Comparison of ENCODE assay signal across 16 cellular contexts in genomic region chrX:144840616-144841015, GRCh38.
DNase-seq lines count a peak whose midpoint lies in the region; ATAC-seq, FAIRE-seq and TF ChIP-seq lines count a peak whose summit lies in the region.
"Had no signal": no experiment of that assay in that cellular context is flagged by ENCODE, and none has a peak within 500 bp of the region (broad histone marks: within the 10 kb centered on the region; RNA-seq: fewer than 3 reads in every experiment).

No MANE protein-coding gene starts in this region.

- H3K9me3 ChIP-seq in mammary epithelial cell (replicated peaks; ENCODE audit: insufficient read depth, low read length) (peaks cover 3% of the 10 kb centered on the region), breast epithelium (no peaks in the 10 kb centered on the region), astrocyte (ENCODE audit: insufficient read depth, low read depth, low read length) (no peaks in the 10 kb centered on the region), mesenchymal stem cell (ENCODE audit: control insufficient read depth, low read length) (no peaks in the 10 kb centered on the region), Karpas-422 (ENCODE audit: low read length) (peaks cover 13% of the 10 kb centered on the region)
- H3K9me3 ChIP-seq: BLaER1 treated with 17β-estradiol and CSF1 and Interleukin-3, amounts not matched to agents 10 nM and 100 nM; HAP-1 had no signal

- no peaks in the 10 kb centered on the region for H3K79me2 ChIP-seq in mammary epithelial cell (ENCODE audit: insufficient read depth, low read length)
- no peaks in the 10 kb centered on the region for H3K79me2 ChIP-seq in astrocyte (ENCODE audit: insufficient read depth, low read length)
- no peaks in the 10 kb centered on the region for H3K79me2 ChIP-seq in Karpas-422 (ENCODE audit: low read length)

- H2BK5ac ChIP-seq in mesenchymal stem cell (ENCODE audit: low read depth, low read length, poor library complexity, severe bottlenecking) = no peak overlapping the region

- intact Hi-C loops in mammary epithelial cell (cut with micrococcal nuclease) = no loop called here
- intact Hi-C loops in breast epithelium (cut with DNase I; ENCODE audit: low total_unique reads) = no loop called here

- H3K4me1 Mint-ChIP-seq in astrocyte (ENCODE audit: low read depth, unreplicated experiment) = no peaks in the 10 kb centered on the region
- H3K4me1 Mint-ChIP-seq: CD4-positive, CD25-positive, alpha-beta regulatory T cell had no signal

- H3K36me3 ChIP-seq in mammary epithelial cell (ENCODE audit: insufficient read depth, low read length) = no peaks in the 10 kb centered on the region
- H3K36me3 ChIP-seq in breast epithelium = no peaks in the 10 kb centered on the region
- H3K36me3 ChIP-seq in astrocyte (ENCODE audit: insufficient read depth, low read length) = no peaks in the 10 kb centered on the region
- no peaks in the 10 kb centered on the region for H3K36me3 ChIP-seq in mesenchymal stem cell (ENCODE audit: control insufficient read depth in 1 of 2, insufficient read depth in 2 of 2, low read depth in 1 of 2, low read length in 2 of 2)
- no peaks in the 10 kb centered on the region for H3K36me3 ChIP-seq in Karpas-422 (ENCODE audit: insufficient read depth, low read length)
- H3K36me3 ChIP-seq: BLaER1 treated with 17β-estradiol and CSF1 and Interleukin-3, amounts not matched to agents 10 nM and 100 nM; HAP-1 had no signal

- DNase-seq in mammary epithelial cell = peak; percentile 15
- DNase-seq in breast epithelium (ENCODE audit: low spot score in 2 of 2) = no peak
- DNase-seq in astrocyte (ENCODE audit: low read depth) = no peak
- DNase-seq in mesenchymal stem cell = peak; percentile 26
- no peak for DNase-seq in Karpas-422
- DNase-seq: CD4-positive, CD25-positive, alpha-beta regulatory T cell had no signal

- H3K9me2 ChIP-seq in Karpas-422 (replicated peaks; ENCODE audit: insufficient read depth, low read length) = no peaks in the 10 kb centered on the region; the same call in 1 of the 2 replicates

- peak; percentile 83 for FAIRE-seq in astrocyte (lab: Jason Lieb, UNC)
- FAIRE-seq: GM12878, GM18507, H1 had no signal

- in situ Hi-C loops in mammary epithelial cell (cut with MboI; ENCODE audit: low sequenced_read_pairs in 2 of 2) = no loop called here

- no peak overlapping the region for H3K14ac ChIP-seq in mesenchymal stem cell (ENCODE audit: low read length in 2 of 2)

- H3K36me3 Mint-ChIP-seq in astrocyte (ENCODE audit: low read depth, unreplicated experiment) = no peaks in the 10 kb centered on the region
- H3K36me3 Mint-ChIP-seq: CD4-positive, CD25-positive, alpha-beta regulatory T cell; IgD-negative memory B cell had no signal

- no peak overlapping the region for H2BK15ac ChIP-seq in mesenchymal stem cell (ENCODE audit: low read depth, poor library complexity, severe bottlenecking)

- no peak overlapping the region for H3K27ac Mint-ChIP-seq in astrocyte (ENCODE audit: unreplicated experiment)
- H3K27ac Mint-ChIP-seq: CD4-positive, CD25-positive, alpha-beta regulatory T cell; IgD-negative memory B cell had no signal

- BruUV-seq in mammary epithelial cell (replicated peaks; lab: Mats Ljungman, UMichigan) = no TSS peak

- H3K4me3 ChIP-seq in mammary epithelial cell (replicated peaks in 1 of 3; ENCODE audit: insufficient read depth in 1 of 3, low read depth in 2 of 3, low read length in 3 of 3) = no peak overlapping the region
- H3K4me3 ChIP-seq in breast epithelium = no peak overlapping the region
- H3K4me3 ChIP-seq in astrocyte (ENCODE audit: insufficient read depth, low read depth, low read length) = no peak overlapping the region
- no peak overlapping the region for H3K4me3 ChIP-seq in mesenchymal stem cell (ENCODE audit: insufficient read depth in 1 of 2, low read depth in 1 of 2, low read length in 2 of 2)
- no peak overlapping the region for H3K4me3 ChIP-seq in Karpas-422 (ENCODE audit: low read length)
- H3K4me3 ChIP-seq: BLaER1 treated with 17β-estradiol and CSF1 and Interleukin-3, amounts not matched to agents 10 nM and 100 nM; GM12878; HAP-1 had no signal

- no peaks in the 10 kb centered on the region for H3K79me1 ChIP-seq in mesenchymal stem cell (replicated peaks; ENCODE audit: low read length, poor library complexity, severe bottlenecking)

- CTCF ChIA-PET in mammary epithelial cell (lab: Charles Lee; ENCODE audit: low non-redundant PET) = no interaction called here

- no peak for ATAC-seq in HG03196 (IDR thresholded peaks at IDR 0.05; ENCODE audit: unreplicated experiment)
- no peak for ATAC-seq in GM18870 (IDR thresholded peaks at IDR 0.05; ENCODE audit: unreplicated experiment)
- ATAC-seq in GM21723 (IDR thresholded peaks at IDR 0.05; ENCODE audit: unreplicated experiment) = no peak
- ATAC-seq: GM12878 had no signal

- H3K4me2 ChIP-seq in mammary epithelial cell (ENCODE audit: insufficient read depth, low read depth, low read length) (no peak overlapping the region), astrocyte (ENCODE audit: low read length) (no peak overlapping the region), mesenchymal stem cell (ENCODE audit: low read length, poor library complexity, severe bottlenecking) (no peak overlapping the region), Karpas-422 (ENCODE audit: low read depth, low read length, poor library complexity, severe bottlenecking) (no peak overlapping the region)
- H3K4me2 ChIP-seq: BLaER1 treated with 17β-estradiol and CSF1 and Interleukin-3, amounts not matched to agents 10 nM and 100 nM had no signal

- H3K27ac ChIP-seq in mammary epithelial cell (ENCODE audit: insufficient read depth, low read depth, low read length) (no peak overlapping the region), breast epithelium (no peak overlapping the region), astrocyte (ENCODE audit: low read depth, low read length) (no peak overlapping the region), mesenchymal stem cell (ENCODE audit: low read length, poor library complexity, severe bottlenecking) (no peak overlapping the region), Karpas-422 (ENCODE audit: low read length) (no peak overlapping the region)
- H3K27ac ChIP-seq: 22Rv1; BLaER1 treated with 17β-estradiol and CSF1 and Interleukin-3, amounts not matched to agents 10 nM and 100 nM had no signal

- H4K8ac ChIP-seq in mesenchymal stem cell (ENCODE audit: low read length) = no peak overlapping the region

- no peak overlapping the region for H2BK120ac ChIP-seq in mesenchymal stem cell (ENCODE audit: low read depth, low read length)

- H3K18ac ChIP-seq in mesenchymal stem cell (ENCODE audit: low read depth in 1 of 2, low read length in 2 of 2) = no peak overlapping the region

- no peak overlapping the region for H3K23ac ChIP-seq in mesenchymal stem cell (ENCODE audit: low read length in 2 of 2)

- no peak overlapping the region for H3K9ac ChIP-seq in mammary epithelial cell (ENCODE audit: insufficient read depth, low read length)
- no peak overlapping the region for H3K9ac ChIP-seq in astrocyte (ENCODE audit: low read length)
- no peak overlapping the region for H3K9ac ChIP-seq in mesenchymal stem cell (ENCODE audit: low read length)
- no peak overlapping the region for H3K9ac ChIP-seq in Karpas-422 (ENCODE audit: low read length)
- H3K9ac ChIP-seq: BLaER1 treated with 17β-estradiol and CSF1 and Interleukin-3, amounts not matched to agents 10 nM and 100 nM had no signal

- no peaks in the 10 kb centered on the region for H4K20me1 ChIP-seq in mammary epithelial cell (ENCODE audit: insufficient read depth, low read length)
- no peaks in the 10 kb centered on the region for H4K20me1 ChIP-seq in astrocyte (ENCODE audit: insufficient read depth, low read length)
- H4K20me1 ChIP-seq in Karpas-422 (ENCODE audit: insufficient read depth, low read depth, low read length) = no peaks in the 10 kb centered on the region

- H3K4ac ChIP-seq in mesenchymal stem cell (ENCODE audit: low read depth in 1 of 2, low read length in 2 of 2) = no peak overlapping the region

- dilution Hi-C loops in mammary epithelial cell (cut with HindIII; ENCODE audit: low sequenced_read_pairs) = no loop called here

- H3K27me3 Mint-ChIP-seq in astrocyte (ENCODE audit: low read depth, unreplicated experiment) = no peaks in the 10 kb centered on the region
- H3K27me3 Mint-ChIP-seq: CD4-positive, CD25-positive, alpha-beta regulatory T cell; IgD-negative memory B cell had no signal

- H3K9me3 Mint-ChIP-seq in astrocyte (ENCODE audit: unreplicated experiment) = no peaks in the 10 kb centered on the region

- H2AFZ ChIP-seq in mammary epithelial cell (ENCODE audit: low read depth, low read length) (no peak overlapping the region), astrocyte (ENCODE audit: low read depth, low read length) (no peak overlapping the region), mesenchymal stem cell (ENCODE audit: low read depth, low read length) (no peak overlapping the region), Karpas-422 (ENCODE audit: low read length) (no peak overlapping the region)

- H3K4me3 Mint-ChIP-seq in astrocyte (ENCODE audit: unreplicated experiment) = no peak overlapping the region
- H3K4me3 Mint-ChIP-seq: CD4-positive, CD25-positive, alpha-beta regulatory T cell; IgD-negative memory B cell had no signal

- TF ChIP-seq POLR2A in breast epithelium (IDR thresholded peaks at IDR 0.05) = no peak

- H2BK12ac ChIP-seq in mesenchymal stem cell (ENCODE audit: low read length in 2 of 2) = no peak overlapping the region

- H2AK5ac ChIP-seq in mesenchymal stem cell (ENCODE audit: low read length, severe bottlenecking) = no peak overlapping the region

- 0% methylated on average over 1 of the region's 1 CpG for WGBS in mammary epithelial cell (ENCODE audit: low coverage, missing lambda C conversion rate)
- 30% methylated on average over 1 of the region's 1 CpG for WGBS in mesenchymal stem cell

- H3K27me3 ChIP-seq in mammary epithelial cell (ENCODE audit: insufficient read depth, low read length) = no peaks in the 10 kb centered on the region
- no peaks in the 10 kb centered on the region for H3K27me3 ChIP-seq in breast epithelium
- no peaks in the 10 kb centered on the region for H3K27me3 ChIP-seq in astrocyte (ENCODE audit: insufficient read depth, low read length)
- no peaks in the 10 kb centered on the region for H3K27me3 ChIP-seq in mesenchymal stem cell (ENCODE audit: control insufficient read depth in 1 of 2, insufficient read depth in 1 of 2, low read length in 2 of 2)
- no peaks in the 10 kb centered on the region for H3K27me3 ChIP-seq in Karpas-422 (ENCODE audit: low read length)

- no peak overlapping the region for H4K91ac ChIP-seq in mesenchymal stem cell (ENCODE audit: low read length)

- H3K4me1 ChIP-seq in mammary epithelial cell (ENCODE audit: insufficient read depth, low read length) (no peaks in the 10 kb centered on the region), breast epithelium (no peaks in the 10 kb centered on the region), astrocyte (ENCODE audit: insufficient read depth, low read length) (no peaks in the 10 kb centered on the region), mesenchymal stem cell (ENCODE audit: control insufficient read depth, insufficient read depth, low read depth, low read length) (no peaks in the 10 kb centered on the region), Karpas-422 (ENCODE audit: low read length) (no peaks in the 10 kb centered on the region)
- H3K4me1 ChIP-seq: BLaER1 treated with 17β-estradiol and CSF1 and Interleukin-3, amounts not matched to agents 10 nM and 100 nM; HAP-1 had no signal

- no peak for TF ChIP-seq CTCF in mammary epithelial cell (conservative IDR thresholded peaks at IDR 0.05 in 1 of 2, IDR thresholded peaks at IDR 0.05 in 1 of 2; ENCODE audit: extremely low read depth in 1 of 2, insufficient read depth in 1 of 2, low read depth in 1 of 2, low read length in 2 of 2)
- no peak for TF ChIP-seq CTCF in breast epithelium (IDR thresholded peaks at IDR 0.05)
- no peak for TF ChIP-seq CTCF in astrocyte (IDR thresholded peaks at IDR 0.05; ENCODE audit: insufficient read depth, low read depth, low read length)

Comparison
In these comparisons a context has a peak if more than half of its experiments do, and no peak if none do; other contexts are left out.
1. DNase-seq: peak in mammary epithelial cell (single experiment) and mesenchymal stem cell (single experiment); none in breast epithelium (0 of 2), astrocyte (single experiment) and Karpas-422 (single experiment).